14 cellular contexts compared by ENCODE assay signal in the genomic region with DNA sequence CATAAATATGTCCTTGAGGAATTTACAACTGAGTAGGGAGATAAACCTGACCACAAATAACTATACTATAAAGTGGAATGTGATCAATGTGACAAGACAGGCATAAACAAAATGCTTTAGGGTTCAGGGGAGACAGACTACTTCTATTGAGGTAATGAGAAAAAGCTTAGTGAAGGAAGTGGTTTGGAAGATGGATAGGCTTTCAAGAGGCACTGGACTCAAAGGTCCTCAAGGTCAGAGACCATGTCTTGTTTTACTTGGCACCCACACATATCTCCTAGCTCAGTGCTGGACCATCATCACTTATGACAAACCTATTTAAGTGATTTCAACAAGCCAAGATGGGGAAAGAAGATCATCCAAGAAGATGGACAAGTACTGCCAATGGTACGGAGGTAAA.
"Had no signal": no experiment of that assay in that cellular context is flagged by ENCODE, and none has a peak within 500 bp of the region (broad histone marks: within the 10 kb centered on the region; RNA-seq: fewer than 3 reads in every experiment).

No MANE protein-coding gene starts in this region.

- FAIRE-seq: kidney, pancreas, TTC549 had no signal

- H3K27me3 ChIP-seq: body of pancreas, pancreas, testis, upper lobe of right lung had no signal

- H3K9me3 ChIP-seq: body of pancreas, pancreas, testis, upper lobe of right lung had no signal

- H3K27ac ChIP-seq: body of pancreas, pancreas, skin epidermis, testis, upper lobe of right lung had no signal

- H3K4me3 ChIP-seq: body of pancreas, pancreas, skin epidermis, testis, upper lobe of right lung had no signal

- H3K36me3 ChIP-seq: pancreas, upper lobe of right lung had no signal

- H3K4me1 ChIP-seq: body of pancreas, pancreas, testis, upper lobe of right lung had no signal

- DNase-seq: activated B cell treated with CpG ODN at 0.5 μM for 24 hours; activated CD4-positive, alpha-beta T cell treated with anti-CD3 and anti-CD28 coated beads, Interleukin-2, amount 10 ng/mL, durations not matched to agents 24 days and 14 days; activated naive CD4-positive, alpha-beta T cell treated with Interleukin-2 at 50 U/mL for 16 hours; body of pancreas; effector memory CD8-positive, alpha-beta T cell; kidney; pancreas; stimulated activated CD4-positive, alpha-beta T cell treated with anti-CD3 and anti-CD28 coated beads, Interleukin-4, amount 100 ng/mL, for 4 hours; stimulated activated naive CD8-positive, alpha-beta T cell treated with anti-CD3 and anti-CD28 coated beads, Interleukin-15, amount 100 ng/mL, for 72 hours; T-helper 17 cell; testis; upper lobe of right lung had no signal
